In the genomic region with DNA sequence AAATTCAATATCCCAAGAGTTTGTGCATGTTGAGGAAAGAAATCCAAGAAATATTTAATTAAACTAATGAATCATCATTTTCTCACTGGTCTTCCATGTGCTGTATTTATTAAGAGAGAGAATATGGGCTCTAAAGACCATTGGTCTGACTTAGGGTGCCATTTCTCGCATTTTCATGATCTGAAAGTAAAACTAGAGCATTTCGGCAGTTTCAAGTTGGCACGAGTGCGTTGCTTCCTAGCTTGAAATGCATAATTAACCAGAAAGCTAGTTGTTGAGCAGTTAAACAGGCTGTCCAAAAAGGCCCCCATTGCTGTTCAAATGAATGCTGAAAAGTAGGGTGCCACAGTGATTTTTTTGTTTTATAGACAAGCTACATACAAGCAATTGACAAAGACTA, we compare ENCODE assay signal across 27 cellular contexts. TPM values are rescaled to one million over a fixed set of nuclear protein-coding genes. Genes with fewer than 3 reads are reported as not detected.
A peak's percentile ranks its signal among the peaks of the same experiment; 100 is the strongest.
DNase-seq lines count a peak whose midpoint lies in the region; ATAC-seq, FAIRE-seq and TF ChIP-seq lines count a peak whose summit lies in the region.
"Had no signal": no experiment of that assay in that cellular context is flagged by ENCODE, and none has a peak within 500 bp of the region (broad histone marks: within the 10 kb centered on the region; RNA-seq: fewer than 3 reads in every experiment).

No MANE protein-coding gene starts in this region.

- H2AFZ ChIP-seq in OCI-LY3 (ENCODE audit: low read depth, low read length): peak overlapping the region; percentile 85

- DNase-seq in D721Med (ENCODE audit: insufficient read length, low spot score) (no peak), dorsolateral prefrontal cortex (no peak), left colon (no peak), NCI-H510A (lab: John Stamatoyannopoulos, UW) (no peak)
- no peak for DNase-seq in activated naive CD8-positive, alpha-beta T cell treated with anti-CD3 and anti-CD28 coated beads, Interleukin-2, amount 50 U/mL, for 24 hours
- DNase-seq in stimulated activated CD4-positive, alpha-beta T cell treated with anti-CD3 and anti-CD28 coated beads, Interleukin-2, amount 100 ng/mL, for 48 hours: no peak
- DNase-seq: activated T-cell treated with anti-CD3 and anti-CD28 coated beads for 4 hours; aorta; BE2C; central memory CD4-positive, alpha-beta T cell; dermis blood vessel endothelial cell; DMS53; natural killer cell; NCI-H1105; NCI-H1930; NCI-H524 treated with DMSO at 0.1 percent for 48 hours; NK-92 treated with Interleukin-12 subunit alpha and Interleukin-12 subunit beta, amount 100 ng/mL, for 24 hours; occipital lobe; Peyer's patch; small intestine; stimulated activated CD8-positive, alpha-beta memory T cell treated with anti-CD3 and anti-CD28 coated beads, Interleukin-4, amount 100 ng/mL, for 48 hours; transverse colon had no signal

- H3K9ac ChIP-seq in OCI-LY3 (ENCODE audit: low read length): peak overlapping the region; percentile 42

- H3K36me3 Mint-ChIP-seq in activated naive CD8-positive, alpha-beta T cell treated with anti-CD3 and anti-CD28 coated beads, Interleukin-2, amount 50 U/mL, for 24 hours (ENCODE audit: low read depth): no peaks in the 10 kb centered on the region
- H3K36me3 Mint-ChIP-seq: activated naive CD4-positive, alpha-beta T cell treated with anti-CD3 and anti-CD28 coated beads, Interleukin-2, amount 50 U/mL, for 72 hours; natural killer cell had no signal

- H3K27ac ChIP-seq in OCI-LY3 (ENCODE audit: low read length): peak overlapping the region; percentile 37
- H3K27ac ChIP-seq in dorsolateral prefrontal cortex: no peak overlapping the region
- H3K27ac ChIP-seq: Peyer's patch, transverse colon had no signal

- H3K4me3 ChIP-seq in OCI-LY3 (ENCODE audit: low read length): peak overlapping the region; percentile 51
- H3K4me3 ChIP-seq in dorsolateral prefrontal cortex: peak overlapping the region in 46 of 59 donors; percentile 4 to 54 (median 28)
- H3K4me3 ChIP-seq: Peyer's patch, transverse colon had no signal

- H3K4me2 ChIP-seq in OCI-LY3 (ENCODE audit: low read length): peak overlapping the region; percentile 81

- FAIRE-seq in D721Med (lab: Jason Lieb, UNC): peak; percentile 25
- FAIRE-seq: endometrium, small intestine had no signal

- H4K20me1 ChIP-seq in OCI-LY3 (ENCODE audit: insufficient read depth, low read length): no peaks in the 10 kb centered on the region

- H3K9me3 ChIP-seq in OCI-LY3 (ENCODE audit: insufficient read depth, low read length): no peaks in the 10 kb centered on the region
- H3K9me3 ChIP-seq: BE2C, Peyer's patch, transverse colon had no signal

- intact Hi-C loops in dorsolateral prefrontal cortex (cut with DNase I) (no loop called here), left colon (cut with DNase I, micrococcal nuclease) (no loop called here)

- TF ChIP-seq CTCF in D721Med (IDR thresholded peaks at IDR 0.05; ENCODE audit: insufficient read depth, missing control alignments): no peak
- TF ChIP-seq CTCF in OCI-LY3 (IDR thresholded peaks at IDR 0.05; ENCODE audit: low read depth, low read length): no peak
- no peak for TF ChIP-seq CTCF in dorsolateral prefrontal cortex (IDR thresholded peaks at IDR 0.05 in 54 of 56, conservative IDR thresholded peaks at IDR 0.05 in 2 of 56; ENCODE audit: low read depth in 1 of 56, partially characterized antibody in 56 of 56)

- peaks cover 14% of the 10 kb centered on the region for H3K4me1 ChIP-seq in OCI-LY3 (ENCODE audit: low read length)
- H3K4me1 ChIP-seq: Peyer's patch had no signal

- ATAC-seq in GM19324 (IDR thresholded peaks at IDR 0.05; ENCODE audit: low FRiP score, unreplicated experiment) (peak; percentile 72), left colon (no peak)
- no peak for ATAC-seq in activated naive CD8-positive, alpha-beta T cell treated with anti-CD3 and anti-CD28 coated beads, Interleukin-2, amount 50 U/mL, for 24 hours
- ATAC-seq: activated naive CD4-positive, alpha-beta T cell treated with anti-CD3 and anti-CD28 coated beads, Interleukin-2, amount 50 U/mL, for 72 hours; natural killer cell had no signal

- no peaks in the 10 kb centered on the region for H3K36me3 ChIP-seq in OCI-LY3 (replicated peaks; ENCODE audit: low read depth, low read length)
- H3K36me3 ChIP-seq: BE2C, Peyer's patch, transverse colon had no signal

- no peak overlapping the region for H3K4me3 Mint-ChIP-seq in activated naive CD8-positive, alpha-beta T cell treated with anti-CD3 and anti-CD28 coated beads, Interleukin-2, amount 50 U/mL, for 24 hours
- H3K4me3 Mint-ChIP-seq: natural killer cell had no signal

- H3K27ac Mint-ChIP-seq in activated naive CD8-positive, alpha-beta T cell treated with anti-CD3 and anti-CD28 coated beads, Interleukin-2, amount 50 U/mL, for 24 hours: no peak overlapping the region
- H3K27ac Mint-ChIP-seq: activated naive CD4-positive, alpha-beta T cell treated with anti-CD3 and anti-CD28 coated beads, Interleukin-2, amount 50 U/mL, for 72 hours; natural killer cell had no signal

- peaks cover 6% of the 10 kb centered on the region for H3K4me1 Mint-ChIP-seq in activated naive CD8-positive, alpha-beta T cell treated with anti-CD3 and anti-CD28 coated beads, Interleukin-2, amount 50 U/mL, for 24 hours
- H3K4me1 Mint-ChIP-seq: natural killer cell had no signal

- H3K9me3 Mint-ChIP-seq in activated naive CD8-positive, alpha-beta T cell treated with anti-CD3 and anti-CD28 coated beads, Interleukin-2, amount 50 U/mL, for 24 hours: peaks cover 4% of the 10 kb centered on the region

- no peaks in the 10 kb centered on the region for H3K27me3 Mint-ChIP-seq in activated naive CD8-positive, alpha-beta T cell treated with anti-CD3 and anti-CD28 coated beads, Interleukin-2, amount 50 U/mL, for 24 hours

- H3K27me3 ChIP-seq in OCI-LY3 (ENCODE audit: low read depth, low read length): no peaks in the 10 kb centered on the region
- H3K27me3 ChIP-seq in dorsolateral prefrontal cortex: peaks cover 0 to 3% (median 0%) of the 10 kb centered on the region in 45 donors
- H3K27me3 ChIP-seq: BE2C, Peyer's patch, transverse colon had no signal

- H3K79me2 ChIP-seq in OCI-LY3 (ENCODE audit: low read length): no peaks in the 10 kb centered on the region

RNA-seq across cellular contexts. Expression of a gene that starts 47.4 kb away (rescaled TPM):
- 100 to 1,000 TPM in 118 of 120 experiments, 10 to 100 TPM in 2; 74.5 to 294 (median 219) TPM for total RNA-seq in dorsolateral prefrontal cortex
- total RNA-seq in left colon: 10 to 100 TPM in 1 of 2 donors, 1 to 10 TPM in 1; 3.1 to 22.6 TPM
- total RNA-seq: H4 had no signal
